In the genomic region with DNA sequence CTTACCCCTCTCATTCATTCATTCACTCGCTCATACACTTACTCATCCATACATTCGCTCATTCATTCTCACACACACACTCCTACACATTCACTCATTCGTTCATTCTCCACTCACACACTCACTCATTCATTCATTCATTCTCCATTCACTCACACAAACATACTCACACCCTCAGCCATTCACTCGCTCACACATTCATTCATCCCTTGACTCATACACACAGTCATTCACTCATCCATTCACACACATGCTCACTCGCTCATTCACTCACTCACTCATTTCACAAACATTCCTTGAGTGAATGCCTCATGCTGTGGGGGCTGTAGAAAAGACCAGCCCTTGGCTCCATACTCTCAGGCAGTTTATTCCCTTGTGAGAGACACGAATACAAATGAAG, we compare ENCODE assay signal across 15 cellular contexts.
A peak's percentile ranks its signal among the peaks of the same experiment; 100 is the strongest.
DNase-seq lines count a peak whose midpoint lies in the region; ATAC-seq and TF ChIP-seq lines count a peak whose summit lies in the region.
"Had no signal": no experiment of that assay in that cellular context is flagged by ENCODE, and none has a peak within 500 bp of the region (broad histone marks: within the 10 kb centered on the region; RNA-seq: fewer than 3 reads in every experiment).

No MANE protein-coding gene starts in this region.

- peak; percentile 48 for DNase-seq in AG10803 (ENCODE audit: low read depth)
- DNase-seq in HT1080 (ENCODE audit: low read depth) = peak; percentile 38
- peak; percentile 13 for DNase-seq in astrocyte of the spinal cord (ENCODE audit: low read depth, low spot score)
- DNase-seq in kidney epithelial cell (ENCODE audit: low read depth) = peak; percentile 2
- no peak for DNase-seq in NCI-H82 (lab: John Stamatoyannopoulos, UW)
- no peak for DNase-seq in stimulated activated CD4-positive, alpha-beta T cell treated with anti-CD3 and anti-CD28 coated beads, Interleukin-4, amount 100 ng/mL, for 24 hours
- DNase-seq in NCI-H524 (lab: John Stamatoyannopoulos, UW) = no peak
- DNase-seq: kidney, NCI-H1930, occipital lobe, SW 1271 had no signal

- in situ Hi-C loops in astrocyte of the spinal cord (cut with HindIII; ENCODE audit: low sequenced_read_pairs) = no loop called here

- no peak for TF ChIP-seq CTCF in AG10803 (conservative IDR thresholded peaks at IDR 0.05; ENCODE audit: low read length)
- no peak for TF ChIP-seq CTCF in astrocyte of the spinal cord (IDR thresholded peaks at IDR 0.05; ENCODE audit: low read depth, low read length)
- no peak for TF ChIP-seq CTCF in kidney epithelial cell (IDR thresholded peaks at IDR 0.05; ENCODE audit: insufficient read depth, low read length, poor library complexity, severe bottlenecking)

- no peaks in the 10 kb centered on the region for H3K27me3 ChIP-seq in kidney epithelial cell (ENCODE audit: control insufficient read depth, insufficient read depth, low read length)
- H3K27me3 ChIP-seq: gastrocnemius medialis, right atrium auricular region had no signal

- no peaks in the 10 kb centered on the region for H3K36me3 ChIP-seq in kidney epithelial cell (ENCODE audit: control insufficient read depth, insufficient read depth, low read length)
- H3K36me3 ChIP-seq: cardiac muscle cell, gastrocnemius medialis, right atrium auricular region had no signal

- H3K4me3 ChIP-seq in AG10803 (ENCODE audit: low read length) (no peak overlapping the region), astrocyte of the spinal cord (ENCODE audit: low read depth, low read length) (no peak overlapping the region), kidney epithelial cell (ENCODE audit: low read depth, low read length) (no peak overlapping the region)
- H3K4me3 ChIP-seq: cardiac muscle cell, gastrocnemius medialis, right atrium auricular region had no signal

- no peak for ATAC-seq in HG02798 (IDR thresholded peaks at IDR 0.05; ENCODE audit: poor library complexity, unreplicated experiment)

Comparison
In these comparisons a context has a peak if more than half of its experiments do, and no peak if none do; other contexts are left out.
1. DNase-seq: peak in AG10803 (single experiment), HT1080 (single experiment), astrocyte of the spinal cord (single experiment) and kidney epithelial cell (single experiment); none in NCI-H82 (single experiment), stimulated activated CD4-positive, alpha-beta T cell treated with anti-CD3 and anti-CD28 coated beads, Interleukin-4, amount 100 ng/mL, for 24 hours (single experiment) and NCI-H524 (0 of 2).